ENCODE assay signal across 1 cellular context in the genomic region with DNA sequence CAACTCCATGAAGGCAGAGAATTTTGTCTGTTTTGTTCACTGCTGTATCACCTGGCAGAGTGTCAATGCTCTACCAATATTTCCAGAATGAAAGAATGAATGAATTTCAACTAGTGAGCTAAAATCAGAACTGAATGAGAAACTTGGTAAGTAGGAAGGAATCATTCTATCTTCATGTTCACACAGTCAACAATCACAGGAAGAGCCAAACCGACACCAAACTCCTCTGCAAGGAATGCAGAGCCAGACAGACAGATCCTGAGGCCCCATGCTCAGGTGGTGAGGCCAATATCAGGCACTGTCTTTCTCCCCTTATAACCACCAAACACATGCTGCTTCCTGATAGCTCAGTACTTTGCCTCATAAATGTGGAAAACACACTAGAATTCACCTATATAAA.
TF ChIP-seq lines count a peak whose summit lies in the region.

No MANE protein-coding gene starts in this region.

TF ChIP-seq in GM23338, 12 proteins besides CTCF, POLR2A, EP300 and RAD21 (continued from another document):
- TF ChIP-seq, protein P1, sequence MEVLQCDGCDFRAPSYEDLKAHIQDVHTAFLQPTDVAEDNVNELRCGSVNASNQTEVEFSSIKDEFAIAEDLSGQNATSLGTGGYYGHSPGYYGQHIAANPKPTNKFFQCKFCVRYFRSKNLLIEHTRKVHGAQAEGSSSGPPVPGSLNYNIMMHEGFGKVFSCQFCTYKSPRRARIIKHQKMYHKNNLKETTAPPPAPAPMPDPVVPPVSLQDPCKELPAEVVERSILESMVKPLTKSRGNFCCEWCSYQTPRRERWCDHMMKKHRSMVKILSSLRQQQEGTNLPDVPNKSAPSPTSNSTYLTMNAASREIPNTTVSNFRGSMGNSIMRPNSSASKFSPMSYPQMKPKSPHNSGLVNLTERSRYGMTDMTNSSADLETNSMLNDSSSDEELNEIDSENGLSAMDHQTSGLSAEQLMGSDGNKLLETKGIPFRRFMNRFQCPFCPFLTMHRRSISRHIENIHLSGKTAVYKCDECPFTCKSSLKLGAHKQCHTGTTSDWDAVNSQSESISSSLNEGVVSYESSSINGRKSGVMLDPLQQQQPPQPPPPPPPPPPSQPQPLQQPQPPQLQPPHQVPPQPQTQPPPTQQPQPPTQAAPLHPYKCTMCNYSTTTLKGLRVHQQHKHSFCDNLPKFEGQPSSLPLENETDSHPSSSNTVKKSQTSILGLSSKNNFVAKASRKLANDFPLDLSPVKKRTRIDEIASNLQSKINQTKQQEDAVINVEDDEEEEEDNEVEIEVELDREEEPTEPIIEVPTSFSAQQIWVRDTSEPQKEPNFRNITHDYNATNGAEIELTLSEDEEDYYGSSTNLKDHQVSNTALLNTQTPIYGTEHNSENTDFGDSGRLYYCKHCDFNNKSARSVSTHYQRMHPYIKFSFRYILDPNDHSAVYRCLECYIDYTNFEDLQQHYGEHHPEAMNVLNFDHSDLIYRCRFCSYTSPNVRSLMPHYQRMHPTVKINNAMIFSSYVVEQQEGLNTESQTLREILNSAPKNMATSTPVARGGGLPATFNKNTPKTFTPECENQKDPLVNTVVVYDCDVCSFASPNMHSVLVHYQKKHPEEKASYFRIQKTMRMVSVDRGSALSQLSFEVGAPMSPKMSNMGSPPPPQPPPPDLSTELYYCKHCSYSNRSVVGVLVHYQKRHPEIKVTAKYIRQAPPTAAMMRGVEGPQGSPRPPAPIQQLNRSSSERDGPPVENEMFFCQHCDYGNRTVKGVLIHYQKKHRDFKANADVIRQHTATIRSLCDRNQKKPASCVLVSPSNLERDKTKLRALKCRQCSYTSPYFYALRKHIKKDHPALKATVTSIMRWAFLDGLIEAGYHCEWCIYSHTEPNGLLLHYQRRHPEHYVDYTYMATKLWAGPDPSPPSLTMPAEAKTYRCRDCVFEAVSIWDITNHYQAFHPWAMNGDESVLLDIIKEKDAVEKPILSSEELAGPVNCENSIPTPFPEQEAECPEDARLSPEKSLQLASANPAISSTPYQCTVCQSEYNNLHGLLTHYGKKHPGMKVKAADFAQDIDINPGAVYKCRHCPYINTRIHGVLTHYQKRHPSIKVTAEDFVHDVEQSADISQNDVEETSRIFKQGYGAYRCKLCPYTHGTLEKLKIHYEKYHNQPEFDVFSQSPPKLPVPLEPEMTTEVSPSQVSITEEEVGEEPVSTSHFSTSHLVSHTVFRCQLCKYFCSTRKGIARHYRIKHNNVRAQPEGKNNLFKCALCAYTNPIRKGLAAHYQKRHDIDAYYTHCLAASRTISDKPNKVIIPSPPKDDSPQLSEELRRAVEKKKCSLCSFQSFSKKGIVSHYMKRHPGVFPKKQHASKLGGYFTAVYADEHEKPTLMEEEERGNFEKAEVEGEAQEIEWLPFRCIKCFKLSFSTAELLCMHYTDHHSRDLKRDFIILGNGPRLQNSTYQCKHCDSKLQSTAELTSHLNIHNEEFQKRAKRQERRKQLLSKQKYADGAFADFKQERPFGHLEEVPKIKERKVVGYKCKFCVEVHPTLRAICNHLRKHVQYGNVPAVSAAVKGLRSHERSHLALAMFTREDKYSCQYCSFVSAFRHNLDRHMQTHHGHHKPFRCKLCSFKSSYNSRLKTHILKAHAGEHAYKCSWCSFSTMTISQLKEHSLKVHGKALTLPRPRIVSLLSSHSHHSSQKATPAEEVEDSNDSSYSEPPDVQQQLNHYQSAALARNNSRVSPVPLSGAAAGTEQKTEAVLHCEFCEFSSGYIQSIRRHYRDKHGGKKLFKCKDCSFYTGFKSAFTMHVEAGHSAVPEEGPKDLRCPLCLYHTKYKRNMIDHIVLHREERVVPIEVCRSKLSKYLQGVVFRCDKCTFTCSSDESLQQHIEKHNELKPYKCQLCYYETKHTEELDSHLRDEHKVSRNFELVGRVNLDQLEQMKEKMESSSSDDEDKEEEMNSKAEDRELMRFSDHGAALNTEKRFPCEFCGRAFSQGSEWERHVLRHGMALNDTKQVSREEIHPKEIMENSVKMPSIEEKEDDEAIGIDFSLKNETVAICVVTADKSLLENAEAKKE (CRISPR knock-in tag; IDR thresholded peaks at IDR 0.05): no peak
- TF ChIP-seq CREB1 (CRISPR knock-in tag; IDR thresholded peaks at IDR 0.05; ENCODE audit: low read depth) (no peak), ZNF331 (CRISPR knock-in tag; IDR thresholded peaks at IDR 0.05; ENCODE audit: low read depth) (no peak)
